20 cellular contexts compared by ENCODE assay signal in genomic region chr6:3566812-3567211, GRCh38.
A peak's percentile ranks its signal among the peaks of the same experiment; 100 is the strongest.
DNase-seq lines count a peak whose midpoint lies in the region; ATAC-seq and TF ChIP-seq lines count a peak whose summit lies in the region.
"Had no signal": no experiment of that assay in that cellular context is flagged by ENCODE, and none has a peak within 500 bp of the region (broad histone marks: within the 10 kb centered on the region; RNA-seq: fewer than 3 reads in every experiment).

No MANE protein-coding gene starts in this region.

- no peak overlapping the region for H3K9ac ChIP-seq in adipocyte (ENCODE audit: low read length)

- H3K4me3 ChIP-seq in cardiac muscle cell (no peak overlapping the region), adipocyte (ENCODE audit: low read length) (no peak overlapping the region), prostate gland (no peak overlapping the region)
- H3K4me3 ChIP-seq: HAP-1, ovary, Peyer's patch, transverse colon had no signal

- ATAC-seq in Right ventricle myocardium superior (ENCODE audit: poor library complexity) (no peak), HG03045 (IDR thresholded peaks at IDR 0.05; ENCODE audit: unreplicated experiment) (no peak), HG03135 (IDR thresholded peaks at IDR 0.05; ENCODE audit: unreplicated experiment) (no peak)
- ATAC-seq: left lobe of liver; SK-N-SH treated with all-trans-retinoic acid at 6 μM for 48 hours; stimulated activated memory B cell treated with anti-CD40 and anti-IgM and Interleukin-4, amounts not matched to agents 10 μg/mL and 1 μg/mL and 100 μg/mL, for 72 hours had no signal

- H3K27me3 ChIP-seq in cardiac muscle cell: no peaks in the 10 kb centered on the region
- H3K27me3 ChIP-seq in adipocyte (replicated peaks; ENCODE audit: control insufficient read depth, insufficient read depth, low read length): peaks cover 3% of the 10 kb centered on the region
- no peaks in the 10 kb centered on the region for H3K27me3 ChIP-seq in prostate gland (replicated peaks; ENCODE audit: insufficient read depth)
- H3K27me3 ChIP-seq: ovary, Peyer's patch, transverse colon had no signal

- peaks cover 39% of the 10 kb centered on the region for H3K4me1 ChIP-seq in cardiac muscle cell (ENCODE audit: low read depth)
- H3K4me1 ChIP-seq in adipocyte (ENCODE audit: control insufficient read depth, insufficient read depth, low read length): no peaks in the 10 kb centered on the region
- H3K4me1 ChIP-seq in prostate gland (replicated peaks): no peaks in the 10 kb centered on the region
- H3K4me1 ChIP-seq: HAP-1, Peyer's patch, transverse colon had no signal

- DNase-seq in cardiac muscle cell (ENCODE audit: low read depth in 1 of 2, low spot score in 1 of 2) (peak in 1 of 2 donors; percentile 27), Right ventricle myocardium superior (no peak), adipocyte (ENCODE audit: low read depth) (peak; percentile 14), hepatic stellate cell (ENCODE audit: low spot score) (peak; percentile 65), cerebellar nuclear complex (lab: John Stamatoyannopoulos, UW) (no peak), prostate gland (ENCODE audit: low spot score) (no peak)
- DNase-seq: activated CD4-positive, alpha-beta T cell treated with anti-CD3 and anti-CD28 coated beads for 48 hours; activated naive CD4-positive, alpha-beta T cell treated with anti-CD3 and anti-CD28 coated beads for 36 hours; effector CD4-positive, alpha-beta T cell; NCI-H1092; NCI-H748 treated with DMSO at 0.1 percent for 48 hours; ovary; Peyer's patch; transverse colon had no signal

- H3K36me3 ChIP-seq in cardiac muscle cell: no peaks in the 10 kb centered on the region
- H3K36me3 ChIP-seq in adipocyte (ENCODE audit: control insufficient read depth, insufficient read depth, low read length, severe bottlenecking): no peaks in the 10 kb centered on the region
- no peaks in the 10 kb centered on the region for H3K36me3 ChIP-seq in prostate gland
- H3K36me3 ChIP-seq: HAP-1, ovary, Peyer's patch, transverse colon had no signal

- H3K27ac ChIP-seq in cardiac muscle cell (peak overlapping the region; percentile 85), prostate gland (no peak overlapping the region)
- H3K27ac ChIP-seq: ovary, Peyer's patch, transverse colon had no signal

- TF ChIP-seq CTCF in cardiac muscle cell (IDR thresholded peaks at IDR 0.05; ENCODE audit: low read depth, low read length) (no peak), prostate gland (IDR thresholded peaks at IDR 0.05) (no peak)

- no peak for TF ChIP-seq POLR2A in prostate gland (IDR thresholded peaks at IDR 0.05)

- intact Hi-C loops in Right ventricle myocardium superior (cut with DNase I) (no loop called here), prostate gland (cut with DNase I) (no loop called here)

- no peaks in the 10 kb centered on the region for H3K9me3 ChIP-seq in cardiac muscle cell (ENCODE audit: low read depth)
- no peaks in the 10 kb centered on the region for H3K9me3 ChIP-seq in adipocyte (ENCODE audit: control insufficient read depth, low read length)
- H3K9me3 ChIP-seq in prostate gland: no peaks in the 10 kb centered on the region
- H3K9me3 ChIP-seq: HAP-1, ovary, Peyer's patch, transverse colon had no signal

- WGBS in prostate gland: 89% methylated on average over 8 of the region's 8 CpGs

Comparison
In these comparisons a context has a peak if more than half of its experiments do, and no peak if none do; other contexts are left out.
1. DNase-seq: peak in adipocyte (single experiment) and hepatic stellate cell (single experiment); none in Right ventricle myocardium superior (single experiment), cerebellar nuclear complex (0 of 2) and prostate gland (single experiment).